In genomic region chr14:96145116-96145864, GRCh38 we compare ENCODE assay signal across 13 cellular contexts. TPM values are rescaled to one million over a fixed set of nuclear protein-coding genes. Genes with fewer than 3 reads are reported as not detected.
DNase-seq lines count a peak whose midpoint lies in the region; ATAC-seq and TF ChIP-seq lines count a peak whose summit lies in the region.
"Had no signal": no experiment of that assay in that cellular context is flagged by ENCODE, and none has a peak within 500 bp of the region (broad histone marks: within the 10 kb centered on the region; RNA-seq: fewer than 3 reads in every experiment).

No MANE protein-coding gene starts in this region.

- H3K27me3 Mint-ChIP-seq in activated T-helper 1 cell treated with anti-CD3 and anti-CD28 coated beads, Interleukin-12 subunit alpha, Interleukin-12 subunit beta, Interleukin-2, Interleukin-4 antibody, amounts not matched to agents 30 ng/mL and 10 ng/mL and 1 ng/mL, durations not matched to agents 14 hours and 24 hours and 36 hours (ENCODE audit: insufficient read depth), result peaks cover 3% of the 10 kb centered on the region
- H3K27me3 Mint-ChIP-seq in T-helper 17 cell, result peaks cover 11% of the 10 kb centered on the region

- no peak overlapping the region for H3K4me3 Mint-ChIP-seq in activated T-helper 1 cell treated with anti-CD3 and anti-CD28 coated beads, Interleukin-12 subunit alpha, Interleukin-12 subunit beta, Interleukin-2, Interleukin-4 antibody, amounts not matched to agents 30 ng/mL and 10 ng/mL and 1 ng/mL, durations not matched to agents 14 hours and 24 hours and 36 hours
- H3K4me3 Mint-ChIP-seq in T-helper 17 cell, result no peak overlapping the region
- H3K4me3 Mint-ChIP-seq: activated naive CD8-positive, alpha-beta T cell treated with anti-CD3 and anti-CD28 coated beads for 36 hours; stimulated activated naive CD8-positive, alpha-beta T cell treated with anti-CD3 and anti-CD28 coated beads, Interleukin-15, Interleukin-2, amounts not matched to agents 100 ng/mL and 50 ng/mL, for 24 hours; T-helper 2 cell treated with Interferon-gamma antibody and Interleukin-4, amounts not matched to agents 5 μg/mL and 100 μg/mL, for 36 hours had no signal

- H3K27me3 ChIP-seq in SJSA1 (replicated peaks), result no peaks in the 10 kb centered on the region
- H3K27me3 ChIP-seq in fibroblast of lung (ENCODE audit: control insufficient read depth, insufficient read depth, low read length), result no peaks in the 10 kb centered on the region
- no peaks in the 10 kb centered on the region for H3K27me3 ChIP-seq in rectal smooth muscle tissue (ENCODE audit: control insufficient read depth, insufficient read depth, low read length)

- no peaks in the 10 kb centered on the region for H3K36me3 Mint-ChIP-seq in activated T-helper 1 cell treated with anti-CD3 and anti-CD28 coated beads, Interleukin-12 subunit alpha, Interleukin-12 subunit beta, Interleukin-2, Interleukin-4 antibody, amounts not matched to agents 30 ng/mL and 10 ng/mL and 1 ng/mL, durations not matched to agents 14 hours and 24 hours and 36 hours (ENCODE audit: low read depth)
- H3K36me3 Mint-ChIP-seq in T-helper 17 cell (ENCODE audit: low read depth), result no peaks in the 10 kb centered on the region
- H3K36me3 Mint-ChIP-seq: activated naive CD8-positive, alpha-beta T cell treated with anti-CD3 and anti-CD28 coated beads for 36 hours had no signal

- no peak overlapping the region for H3K9ac ChIP-seq in fibroblast of lung (ENCODE audit: insufficient read depth, low read length)
- H3K9ac ChIP-seq in rectal smooth muscle tissue (ENCODE audit: low read length), result no peak overlapping the region

- H3K27ac ChIP-seq in SJSA1, result peak overlapping the region; percentile 97
- H3K27ac ChIP-seq in fibroblast of lung (ENCODE audit: insufficient read depth, low read length), result peak overlapping the region; percentile 72
- peak overlapping the region; percentile 80 for H3K27ac ChIP-seq in rectal smooth muscle tissue (ENCODE audit: low read depth, low read length)

- DNase-seq in AG09309 (ENCODE audit: low read depth) (peak; percentile 83), SJSA1 (ENCODE audit: low read depth in 1 of 2, low spot score in 2 of 2) (peak in 1 of 2 experiments; percentile 80), fibroblast of lung (ENCODE audit: low read depth in 2 of 2) (peak; percentile 87 to 92), mucosa of gallbladder (ENCODE audit: low spot score) (no peak), T-helper 17 cell (no peak)
- no peak for DNase-seq in activated T-helper 1 cell treated with anti-CD3 and anti-CD28 coated beads, Interleukin-12 subunit alpha, Interleukin-12 subunit beta, Interleukin-2, Interleukin-4 antibody, amounts not matched to agents 30 ng/mL and 10 ng/mL and 1 ng/mL, durations not matched to agents 14 hours and 24 hours and 36 hours (ENCODE audit: low spot score)
- DNase-seq: activated naive CD8-positive, alpha-beta T cell treated with anti-CD3 and anti-CD28 coated beads for 36 hours; NCI-H187 treated with DMSO at 0.1 percent for 48 hours; stimulated activated CD4-positive, alpha-beta T cell treated with anti-CD3 and anti-CD28 coated beads, Interleukin-4, amount 100 ng/mL, for 1 hour had no signal

- H3K36me3 ChIP-seq in SJSA1, result no peaks in the 10 kb centered on the region
- H3K36me3 ChIP-seq in fibroblast of lung (ENCODE audit: control insufficient read depth, insufficient read depth, low read length), result no peaks in the 10 kb centered on the region
- H3K36me3 ChIP-seq in rectal smooth muscle tissue (ENCODE audit: control insufficient read depth, insufficient read depth, low read length), result no peaks in the 10 kb centered on the region

- no peak overlapping the region for H3K4me3 ChIP-seq in AG09309 (ENCODE audit: control insufficient read depth, low read depth, low read length)
- peak overlapping the region; percentile 5; the same call in 1 of the 2 replicates for H3K4me3 ChIP-seq in SJSA1
- peak overlapping the region in 2 of 4 experiments; percentile 7 to 20 for H3K4me3 ChIP-seq in fibroblast of lung (replicated peaks in 1 of 4; ENCODE audit: control extremely low read depth in 1 of 4, insufficient read depth in 1 of 4, low read depth in 3 of 4, low read length in 4 of 4)
- no peak overlapping the region for H3K4me3 ChIP-seq in rectal smooth muscle tissue (ENCODE audit: low read length)

- no peak overlapping the region for H2AFZ ChIP-seq in fibroblast of lung (ENCODE audit: low read length)

- no peak for ATAC-seq in GM19395 (IDR thresholded peaks at IDR 0.05; ENCODE audit: unreplicated experiment)
- ATAC-seq in T-helper 17 cell, result no peak

- intact Hi-C loops in activated T-helper 1 cell treated with anti-CD3 and anti-CD28 coated beads, Interleukin-12 subunit alpha, Interleukin-12 subunit beta, Interleukin-2, Interleukin-4 antibody, amounts not matched to agents 30 ng/mL and 10 ng/mL and 1 ng/mL, durations not matched to agents 14 hours and 24 hours and 36 hours (cut with micrococcal nuclease), result no loop called here

- no peaks in the 10 kb centered on the region for H3K4me1 Mint-ChIP-seq in activated T-helper 1 cell treated with anti-CD3 and anti-CD28 coated beads, Interleukin-12 subunit alpha, Interleukin-12 subunit beta, Interleukin-2, Interleukin-4 antibody, amounts not matched to agents 30 ng/mL and 10 ng/mL and 1 ng/mL, durations not matched to agents 14 hours and 24 hours and 36 hours (ENCODE audit: low read depth)
- H3K4me1 Mint-ChIP-seq in T-helper 17 cell, result no peaks in the 10 kb centered on the region
- H3K4me1 Mint-ChIP-seq: activated naive CD8-positive, alpha-beta T cell treated with anti-CD3 and anti-CD28 coated beads for 36 hours had no signal

- no peaks in the 10 kb centered on the region for H3K9me3 Mint-ChIP-seq in activated T-helper 1 cell treated with anti-CD3 and anti-CD28 coated beads, Interleukin-12 subunit alpha, Interleukin-12 subunit beta, Interleukin-2, Interleukin-4 antibody, amounts not matched to agents 30 ng/mL and 10 ng/mL and 1 ng/mL, durations not matched to agents 14 hours and 24 hours and 36 hours
- H3K9me3 Mint-ChIP-seq: activated naive CD8-positive, alpha-beta T cell treated with anti-CD3 and anti-CD28 coated beads for 36 hours; T-helper 2 cell treated with Interferon-gamma antibody and Interleukin-4, amounts not matched to agents 5 μg/mL and 100 μg/mL, for 36 hours had no signal

- H3K27ac Mint-ChIP-seq in activated T-helper 1 cell treated with anti-CD3 and anti-CD28 coated beads, Interleukin-12 subunit alpha, Interleukin-12 subunit beta, Interleukin-2, Interleukin-4 antibody, amounts not matched to agents 30 ng/mL and 10 ng/mL and 1 ng/mL, durations not matched to agents 14 hours and 24 hours and 36 hours, result no peak overlapping the region
- no peak overlapping the region for H3K27ac Mint-ChIP-seq in T-helper 17 cell
- H3K27ac Mint-ChIP-seq: activated naive CD8-positive, alpha-beta T cell treated with anti-CD3 and anti-CD28 coated beads for 36 hours; stimulated activated naive CD8-positive, alpha-beta T cell treated with anti-CD3 and anti-CD28 coated beads, Interleukin-15, Interleukin-2, amounts not matched to agents 100 ng/mL and 50 ng/mL, for 24 hours; T-helper 2 cell treated with Interferon-gamma antibody and Interleukin-4, amounts not matched to agents 5 μg/mL and 100 μg/mL, for 36 hours had no signal

- H4K20me1 ChIP-seq in fibroblast of lung (ENCODE audit: control insufficient read depth, extremely low read depth, insufficient read depth, low read length), result no peaks in the 10 kb centered on the region

- TF ChIP-seq CTCF in AG09309 (IDR thresholded peaks at IDR 0.05; ENCODE audit: control insufficient read depth, insufficient read depth, low read depth, low read length, missing control alignments) (no peak), fibroblast of lung (conservative IDR thresholded peaks at IDR 0.05 in 1 of 2, IDR thresholded peaks at IDR 0.05 in 1 of 2; ENCODE audit: low read depth in 1 of 2, low read length in 2 of 2) (no peak)

- H3K9me3 ChIP-seq in SJSA1 (replicated peaks) (peaks cover 5% of the 10 kb centered on the region; the same call in 1 of the 2 replicates), fibroblast of lung (ENCODE audit: control insufficient read depth, insufficient read depth, low read depth, low read length) (no peaks in the 10 kb centered on the region), T-helper 17 cell (ENCODE audit: control insufficient read depth, low read length, poor library complexity, severe bottlenecking) (no peaks in the 10 kb centered on the region)

- peak overlapping the region; percentile 61 for H3K4me2 ChIP-seq in fibroblast of lung (ENCODE audit: extremely low read depth, insufficient read depth, low read length)

- H3K4me1 ChIP-seq in SJSA1 (replicated peaks) (peaks cover 41% of the 10 kb centered on the region), fibroblast of lung (ENCODE audit: control insufficient read depth, extremely low read depth, insufficient read depth, low read length) (peaks cover 2% of the 10 kb centered on the region), rectal smooth muscle tissue (ENCODE audit: control insufficient read depth, insufficient read depth, low read length) (peaks cover 10% of the 10 kb centered on the region)

- no peaks in the 10 kb centered on the region for H3K79me2 ChIP-seq in fibroblast of lung (ENCODE audit: control insufficient read depth, insufficient read depth, low read length)

RNA-seq across cellular contexts. Expression of gene BDKRB2, which starts 59.3 kb away (rescaled TPM):
- total RNA-seq in SJSA1 (2014; rRNA removed; shearing (Covaris generic)), result 21.6 and 28.2 TPM in 2 replicates
- 43.9 and 91.5 TPM in 2 replicates for total RNA-seq in fibroblast of lung
- 24.0 and 26.8 TPM in 2 replicates for polyA plus RNA-seq in fibroblast of lung
- polyA plus RNA-seq in fibroblast of lung (2012), result 21.6 and 22.3 TPM in 2 replicates
- 60.4 and 98.7 TPM in 2 replicates for polyA minus RNA-seq in fibroblast of lung (ENCODE audit: low replicate concordance)
- 14.5 TPM for total RNA-seq in mucosa of gallbladder
- not detected in 2 replicates for total RNA-seq in activated T-helper 1 cell treated with anti-CD3 and anti-CD28 coated beads, Interleukin-12 subunit alpha, Interleukin-12 subunit beta, Interleukin-2, Interleukin-4 antibody, amounts not matched to agents 30 ng/mL and 10 ng/mL and 1 ng/mL, durations not matched to agents 14 hours and 24 hours and 36 hours
- total RNA-seq in T-helper 17 cell, result not detected
- total RNA-seq: activated naive CD8-positive, alpha-beta T cell treated with anti-CD3 and anti-CD28 coated beads for 36 hours had no signal

Comparison
In these comparisons a context has a peak if more than half of its experiments do, and no peak if none do; other contexts are left out.
1. DNase-seq: peak in AG09309 (single experiment) and fibroblast of lung (2 of 2); none in mucosa of gallbladder (single experiment), activated T-helper 1 cell treated with anti-CD3 and anti-CD28 coated beads, Interleukin-12 subunit alpha, Interleukin-12 subunit beta, Interleukin-2, Interleukin-4 antibody, amounts not matched to agents 30 ng/mL and 10 ng/mL and 1 ng/mL, durations not matched to agents 14 hours and 24 hours and 36 hours (single experiment) and T-helper 17 cell (0 of 3).
2. RNA of gene BDKRB2, which starts 59.3 kb away (total RNA-seq): 43.9 to 91.5 TPM in fibroblast of lung, 21.6 to 28.2 TPM in SJSA1 and 14.5 TPM in mucosa of gallbladder (single experiment); not detected in activated T-helper 1 cell treated with anti-CD3 and anti-CD28 coated beads, Interleukin-12 subunit alpha, Interleukin-12 subunit beta, Interleukin-2, Interleukin-4 antibody, amounts not matched to agents 30 ng/mL and 10 ng/mL and 1 ng/mL, durations not matched to agents 14 hours and 24 hours and 36 hours and not detected in T-helper 17 cell; every median in the first group is over 10 times any median in the second.
3. Peak in every context shown above with its lines, with median percentiles within 50 percentile points of each other: H3K27ac ChIP-seq.